In genomic region chr1:209721406-209721805, GRCh38 we compare ENCODE assay signal across 1 cellular context.
TF ChIP-seq lines count a peak whose summit lies in the region.

No MANE protein-coding gene starts in this region.

TF ChIP-seq in SK-N-SH, 30 proteins besides CTCF, POLR2A, EP300 and RAD21 (continued from another document):
- TF ChIP-seq, protein P1, sequence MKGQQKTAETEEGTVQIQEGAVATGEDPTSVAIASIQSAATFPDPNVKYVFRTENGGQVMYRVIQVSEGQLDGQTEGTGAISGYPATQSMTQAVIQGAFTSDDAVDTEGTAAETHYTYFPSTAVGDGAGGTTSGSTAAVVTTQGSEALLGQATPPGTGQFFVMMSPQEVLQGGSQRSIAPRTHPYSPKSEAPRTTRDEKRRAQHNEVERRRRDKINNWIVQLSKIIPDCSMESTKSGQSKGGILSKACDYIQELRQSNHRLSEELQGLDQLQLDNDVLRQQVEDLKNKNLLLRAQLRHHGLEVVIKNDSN (IDR thresholded peaks at IDR 0.05; ENCODE audit: borderline replicate concordance, low read depth) = no peak
- TF ChIP-seq CHD2 (IDR thresholded peaks at IDR 0.05; ENCODE audit: low read length, partially characterized antibody) (no peak), RCOR1 (IDR thresholded peaks at IDR 0.05; ENCODE audit: low read length) (no peak), GATA2 (CRISPR knock-in tag; IDR thresholded peaks at IDR 0.05) (no peak)
- TF ChIP-seq, protein P2, sequence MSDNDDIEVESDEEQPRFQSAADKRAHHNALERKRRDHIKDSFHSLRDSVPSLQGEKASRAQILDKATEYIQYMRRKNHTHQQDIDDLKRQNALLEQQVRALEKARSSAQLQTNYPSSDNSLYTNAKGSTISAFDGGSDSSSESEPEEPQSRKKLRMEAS (IDR thresholded peaks at IDR 0.05; ENCODE audit: low read depth) = no peak
TF ChIP-seq in SK-N-SH: peak in this region for 0.
